In the genomic region with DNA sequence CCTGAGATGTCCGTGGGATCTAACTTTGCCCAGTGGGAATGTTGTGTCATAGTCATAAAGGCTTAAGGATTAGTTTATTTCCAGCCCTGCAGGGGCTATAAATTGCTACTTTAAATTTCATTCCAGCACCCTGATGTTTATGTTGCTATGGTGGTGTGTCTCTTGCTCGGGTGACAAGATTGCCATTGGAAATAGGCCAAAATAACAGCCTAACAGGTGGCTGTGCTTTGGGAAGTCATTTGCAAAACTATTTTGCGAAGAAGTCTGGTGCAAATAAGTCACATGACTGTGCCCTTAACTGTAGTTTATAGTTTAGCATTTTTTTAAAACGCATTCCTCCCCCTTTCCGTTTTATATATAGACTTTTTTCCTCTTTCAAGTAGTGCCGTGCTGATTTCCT, we compare ENCODE assay signal across 11 cellular contexts. TPM values are rescaled to one million over a fixed set of nuclear protein-coding genes. Genes with fewer than 3 reads are reported as not detected.
DNase-seq lines count a peak whose midpoint lies in the region; ATAC-seq and TF ChIP-seq lines count a peak whose summit lies in the region.
"Had no signal": no experiment of that assay in that cellular context is flagged by ENCODE, and none has a peak within 500 bp of the region (broad histone marks: within the 10 kb centered on the region; RNA-seq: fewer than 3 reads in every experiment).

No MANE protein-coding gene starts in this region.

- H3K27me3 ChIP-seq in IMR-90 (ENCODE audit: control insufficient read depth, insufficient read depth, low read length): no peaks in the 10 kb centered on the region
- H3K27me3 ChIP-seq: brain microvascular endothelial cell had no signal

- intact Hi-C loops in IMR-90 (cut with micrococcal nuclease): no loop called here

- no peak overlapping the region for H4K91ac ChIP-seq in IMR-90 (ENCODE audit: insufficient read depth, low read depth, low read length)

- peak overlapping the region; percentile 74 for H3K4me3 Mint-ChIP-seq in T-helper 2 cell treated with Interferon-gamma antibody and Interleukin-4, amounts not matched to agents 5 μg/mL and 100 μg/mL, for 36 hours
- H3K4me3 Mint-ChIP-seq in activated naive CD8-positive, alpha-beta T cell treated with anti-CD3 and anti-CD28 coated beads, Interleukin-2, amount 50 U/mL, for 24 hours: peak overlapping the region; percentile 68
- peak overlapping the region; percentile 65 to 92 (median 82) for H3K4me3 Mint-ChIP-seq in naive thymus-derived CD8-positive, alpha-beta T cell

- in situ Hi-C loops in IMR-90 (cut with MboI; ENCODE audit: low sequenced_read_pairs): no loop called here

- no peak for TF ChIP-seq CTCF in IMR-90 (conservative IDR thresholded peaks at IDR 0.05; ENCODE audit: low read depth, low read length)

- no peak overlapping the region for H3K56ac ChIP-seq in IMR-90 (ENCODE audit: extremely low read depth, insufficient read depth, low read length)

- no peak overlapping the region for H3K9ac ChIP-seq in IMR-90 (ENCODE audit: low read depth, low read length)

- WGBS in IMR-90 (ENCODE audit: extremely low coverage in 2 of 2, insufficient read length in 1 of 2), 2 experiments: 20% methylated on average over 1 of the region's 6 CpGs; no CpG with 5 or more reads in 1 of the 2 experiments

- no peak overlapping the region for H4K5ac ChIP-seq in IMR-90 (ENCODE audit: low read depth, low read length)

- no peak for TF ChIP-seq POLR2A in IMR-90 (IDR thresholded peaks at IDR 0.05; ENCODE audit: low read depth, low read length)

- H3K36me3 ChIP-seq in IMR-90 (ENCODE audit: control insufficient read depth, insufficient read depth, low read length): no peaks in the 10 kb centered on the region
- H3K36me3 ChIP-seq: brain microvascular endothelial cell had no signal

- H3K27ac Mint-ChIP-seq in T-helper 2 cell treated with Interferon-gamma antibody and Interleukin-4, amounts not matched to agents 5 μg/mL and 100 μg/mL, for 36 hours: peak overlapping the region; percentile 75
- H3K27ac Mint-ChIP-seq in activated naive CD8-positive, alpha-beta T cell treated with anti-CD3 and anti-CD28 coated beads, Interleukin-2, amount 50 U/mL, for 24 hours: peak overlapping the region; percentile 91
- H3K27ac Mint-ChIP-seq in naive thymus-derived CD8-positive, alpha-beta T cell: peak overlapping the region; percentile 91 to 100 (median 97)

- 0 out of 2 replicates have a peak, but pooled peaks cover 3% of the 10 kb centered on the region for H3K9me1 ChIP-seq in IMR-90 (ENCODE audit: insufficient read depth, low read length)

- H3K27me3 Mint-ChIP-seq in T-helper 2 cell treated with Interferon-gamma antibody and Interleukin-4, amounts not matched to agents 5 μg/mL and 100 μg/mL, for 36 hours (ENCODE audit: low read depth): no peaks in the 10 kb centered on the region
- no peaks in the 10 kb centered on the region for H3K27me3 Mint-ChIP-seq in activated naive CD8-positive, alpha-beta T cell treated with anti-CD3 and anti-CD28 coated beads, Interleukin-2, amount 50 U/mL, for 24 hours
- no peaks in the 10 kb centered on the region for H3K27me3 Mint-ChIP-seq in naive thymus-derived CD8-positive, alpha-beta T cell

- dilution Hi-C loops in IMR-90 (cut with HindIII; ENCODE audit: low sequenced_read_pairs, unreplicated experiment): no loop called here

- H3K9me3 ChIP-seq in IMR-90 (ENCODE audit: control insufficient read depth, insufficient read depth, low read length): no peaks in the 10 kb centered on the region

- H2AK5ac ChIP-seq in IMR-90 (ENCODE audit: low read depth, low read length): no peak overlapping the region

- H3K23ac ChIP-seq in IMR-90 (ENCODE audit: low read depth, low read length): no peak overlapping the region

- H2BK15ac ChIP-seq in IMR-90 (ENCODE audit: low read depth, low read length): no peak overlapping the region

- H3K4me2 ChIP-seq in IMR-90 (ENCODE audit: low read depth, low read length): peak overlapping the region; percentile 69; the same call in 1 of the 2 replicates

- POLR2A ChIA-PET in IMR-90 (lab: Charles Lee; ENCODE audit: unreplicated experiment): no interaction called here
- POLR2A ChIA-PET in naive thymus-derived CD8-positive, alpha-beta T cell (lab: Charles Lee): interaction anchor here (0.6 to 3.4 kb wide), 9 partner anchors 10 to 942 kb away, joined by 3 to 25 read pairs (median 4); no protein-coding TSS in a partner anchor

- H2AK9ac ChIP-seq in IMR-90 (replicated peaks; ENCODE audit: low read depth, low read length, poor library complexity): no peak overlapping the region

- peaks cover 32 to 35% of the 10 kb centered on the region in 2 experiments for H3K79me1 ChIP-seq in IMR-90 (ENCODE audit: low read depth in 1 of 2, low read length in 2 of 2)

- H2AFZ ChIP-seq in IMR-90 (replicated peaks; ENCODE audit: low read length, poor library complexity): no peak overlapping the region

- no TSS peak for BruUV-seq in IMR-90 (replicated peaks; lab: Mats Ljungman, UMichigan)

- no peak overlapping the region for H3K4me3 ChIP-seq in IMR-90 (ENCODE audit: insufficient read depth, low read depth, low read length)

- peaks cover 3% of the 10 kb centered on the region; the same call in 1 of the 2 replicates for H3K4me1 ChIP-seq in IMR-90 (ENCODE audit: control insufficient read depth, insufficient read depth, low read length)

- no peaks in the 10 kb centered on the region for H4K20me1 ChIP-seq in IMR-90 (ENCODE audit: insufficient read depth, low read length)

- peaks cover 44% of the 10 kb centered on the region for H3K4me1 Mint-ChIP-seq in T-helper 2 cell treated with Interferon-gamma antibody and Interleukin-4, amounts not matched to agents 5 μg/mL and 100 μg/mL, for 36 hours (ENCODE audit: low read depth)
- H3K4me1 Mint-ChIP-seq in activated naive CD8-positive, alpha-beta T cell treated with anti-CD3 and anti-CD28 coated beads, Interleukin-2, amount 50 U/mL, for 24 hours: peaks cover 82% of the 10 kb centered on the region
- H3K4me1 Mint-ChIP-seq in naive thymus-derived CD8-positive, alpha-beta T cell: peaks cover 25 to 85% (median 74%) of the 10 kb centered on the region in 4 donors

- no peak for DNase-seq in T-helper 2 cell treated with Interferon-gamma antibody and Interleukin-4, amounts not matched to agents 5 μg/mL and 100 μg/mL, for 36 hours (ENCODE audit: low spot score)
- DNase-seq in T-helper 2 cell (no peak), IMR-90 (peak; percentile 12), HCEC 1CT (no peak), epidermal melanocyte (ENCODE audit: insufficient read length, low spot score) (no peak)
- no peak for DNase-seq in activated naive CD8-positive, alpha-beta T cell treated with anti-CD3 and anti-CD28 coated beads, Interleukin-2, amount 50 U/mL, for 24 hours
- peak in 4 of 10 donors; percentile 50 to 74 (median 66) for DNase-seq in naive thymus-derived CD8-positive, alpha-beta T cell
- DNase-seq: activated CD4-positive, alpha-beta T cell treated with anti-CD3 and anti-CD28 coated beads for 48 hours; brain microvascular endothelial cell; mesendoderm had no signal

- H3K4ac ChIP-seq in IMR-90 (ENCODE audit: low read depth, low read length): no peak overlapping the region

- no peak overlapping the region for H2BK120ac ChIP-seq in IMR-90 (ENCODE audit: low read depth, low read length)

- H2BK5ac ChIP-seq in IMR-90 (ENCODE audit: low read depth, low read length, poor library complexity, severe bottlenecking): no peak overlapping the region

- no peak overlapping the region for H3K14ac ChIP-seq in IMR-90 (replicated peaks; ENCODE audit: low read depth, low read length)

- H3K9me3 Mint-ChIP-seq in T-helper 2 cell treated with Interferon-gamma antibody and Interleukin-4, amounts not matched to agents 5 μg/mL and 100 μg/mL, for 36 hours: no peaks in the 10 kb centered on the region
- no peaks in the 10 kb centered on the region for H3K9me3 Mint-ChIP-seq in activated naive CD8-positive, alpha-beta T cell treated with anti-CD3 and anti-CD28 coated beads, Interleukin-2, amount 50 U/mL, for 24 hours
- no peaks in the 10 kb centered on the region for H3K9me3 Mint-ChIP-seq in naive thymus-derived CD8-positive, alpha-beta T cell

- H4K8ac ChIP-seq in IMR-90 (ENCODE audit: low read depth in 2 of 2, low read length in 2 of 2): no peak overlapping the region

- no peak for TF ChIP-seq RAD21 in IMR-90 (IDR thresholded peaks at IDR 0.05; ENCODE audit: low read length)

- H3K18ac ChIP-seq in IMR-90 (ENCODE audit: low read depth, low read length): no peak overlapping the region

- peaks cover 15% of the 10 kb centered on the region for H3K36me3 Mint-ChIP-seq in T-helper 2 cell treated with Interferon-gamma antibody and Interleukin-4, amounts not matched to agents 5 μg/mL and 100 μg/mL, for 36 hours (ENCODE audit: low read depth)
- peaks cover 6% of the 10 kb centered on the region for H3K36me3 Mint-ChIP-seq in activated naive CD8-positive, alpha-beta T cell treated with anti-CD3 and anti-CD28 coated beads, Interleukin-2, amount 50 U/mL, for 24 hours (ENCODE audit: low read depth)
- H3K36me3 Mint-ChIP-seq in naive thymus-derived CD8-positive, alpha-beta T cell: peaks cover 5 to 14% (median 8%) of the 10 kb centered on the region in 3 donors

- no peak overlapping the region for H2BK20ac ChIP-seq in IMR-90 (ENCODE audit: low read depth, low read length)

- no peak; the same call in 1 of the 2 replicates for ATAC-seq in IMR-90 (ENCODE audit: low read depth)
- no peak for ATAC-seq in activated naive CD8-positive, alpha-beta T cell treated with anti-CD3 and anti-CD28 coated beads, Interleukin-2, amount 50 U/mL, for 24 hours
- peak; percentile 51 to 52 for ATAC-seq in naive thymus-derived CD8-positive, alpha-beta T cell
- ATAC-seq in SK-N-SH treated with all-trans-retinoic acid at 6 μM for 48 hours: no peak

- H3K27ac ChIP-seq in IMR-90 (ENCODE audit: insufficient read depth, low read length): no peak overlapping the region
- H3K27ac ChIP-seq: brain microvascular endothelial cell had no signal

- CTCF ChIA-PET in IMR-90 (lab: Yijun Ruan, JAX): no interaction called here

TF ChIP-seq in IMR-90, 13 proteins besides CTCF, POLR2A, EP300 and RAD21 (continues in another document):
- TF ChIP-seq BHLHE40 (IDR thresholded peaks at IDR 0.05; ENCODE audit: low read depth, low read length): no peak

TF ChIP-seq in SK-N-SH treated with all-trans-retinoic acid at 6 μM for 48 hours, 23 proteins besides CTCF, POLR2A, EP300 and RAD21 (continues in another document):
- TF ChIP-seq ZNF565 (CRISPR knock-in tag; conservative IDR thresholded peaks at IDR 0.05; ENCODE audit: low read depth) (no peak), CSDC2 (CRISPR knock-in tag; IDR thresholded peaks at IDR 0.05) (no peak)

RNA-seq across cellular contexts. Expression of gene PITPNC1, which starts 23.1 kb away (rescaled TPM):
- 4.1 and 5.0 TPM in 2 replicates for total RNA-seq in IMR-90 (2012; rRNA removed)
- 3.4 and 4.1 TPM in 2 replicates for polyA plus RNA-seq in IMR-90 (2012; rRNA removed)
- 0.93 and 2.8 TPM in 2 replicates for polyA plus RNA-seq in IMR-90 (2012; cell fraction: cytosol; rRNA removed)
- 0.82 and 2.8 TPM in 2 replicates for polyA plus RNA-seq in IMR-90 (2012; cell fraction: nucleus; rRNA removed; ENCODE audit: low replicate concordance)
- total RNA-seq in naive thymus-derived CD8-positive, alpha-beta T cell: 100 to 1,000 TPM; 128 to 133 TPM
- polyA plus RNA-seq in naive thymus-derived CD8-positive, alpha-beta T cell: 100 to 1,000 TPM; 119 to 159 (median 125) TPM

RNA-seq across cellular contexts. Expression of gene PSMD12, which starts 33.8 kb away (rescaled TPM):
- total RNA-seq in IMR-90 (2012; rRNA removed): 17.9 and 48.9 TPM in 2 replicates
- 30.8 and 39.7 TPM in 2 replicates for polyA plus RNA-seq in IMR-90 (2012; rRNA removed)
- 8.4 and 11.2 TPM in 2 replicates for polyA plus RNA-seq in IMR-90 (2012; cell fraction: cytosol; rRNA removed)
- polyA plus RNA-seq in IMR-90 (2012; cell fraction: nucleus; rRNA removed; ENCODE audit: low replicate concordance): 3.8 and 14.1 TPM in 2 replicates
- total RNA-seq in naive thymus-derived CD8-positive, alpha-beta T cell: 10 to 100 TPM; 44.6 to 45.4 TPM
- polyA plus RNA-seq in naive thymus-derived CD8-positive, alpha-beta T cell: 10 to 100 TPM; 32.0 to 33.0 (median 32.5) TPM

Comparison
In these comparisons a context has a peak if more than half of its experiments do, and no peak if none do; other contexts are left out.
1. ATAC-seq: peak in naive thymus-derived CD8-positive, alpha-beta T cell (2 of 2); none in IMR-90 (single experiment), activated naive CD8-positive, alpha-beta T cell treated with anti-CD3 and anti-CD28 coated beads, Interleukin-2, amount 50 U/mL, for 24 hours (single experiment) and SK-N-SH treated with all-trans-retinoic acid at 6 μM for 48 hours (single experiment).
2. RNA of gene PITPNC1, which starts 23.1 kb away (total RNA-seq): 128 to 133 TPM in naive thymus-derived CD8-positive, alpha-beta T cell; 4.1 to 5.0 TPM in IMR-90; every median in the first group is over 10 times any median in the second.
3. Peak in every context shown above with its lines, with median percentiles within 50 percentile points of each other: H3K27ac Mint-ChIP-seq and H3K4me3 Mint-ChIP-seq.